Comparison of ENCODE assay signal across 8 cellular contexts in the genomic region with DNA sequence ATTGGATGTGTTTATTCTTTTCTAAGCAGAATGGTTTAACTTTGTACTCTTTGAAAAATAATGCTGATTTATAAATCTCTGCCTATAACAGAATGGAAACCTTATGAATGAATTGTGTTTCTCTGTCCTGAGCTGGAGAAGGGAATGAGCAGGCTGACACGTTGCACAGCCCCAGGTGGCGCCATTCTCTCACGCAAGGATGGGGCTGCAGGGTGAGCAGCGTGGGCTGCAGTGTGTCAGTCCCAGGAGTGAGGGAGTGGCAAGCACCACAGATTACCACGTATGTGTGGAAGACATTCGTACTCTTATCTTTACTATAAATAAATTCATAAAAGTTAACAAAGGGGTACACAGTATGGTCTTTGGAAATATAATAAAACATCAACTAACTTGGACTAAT. TPM values are rescaled to one million over a fixed set of nuclear protein-coding genes. Genes with fewer than 3 reads are reported as not detected.
DNase-seq lines count a peak whose midpoint lies in the region; ATAC-seq, FAIRE-seq and TF ChIP-seq lines count a peak whose summit lies in the region.

No MANE protein-coding gene starts in this region.

- H3K9me3 ChIP-seq in A549 (no peaks in the 10 kb centered on the region), iPS DF 6.9 (ENCODE audit: control insufficient read depth, insufficient read depth, low read length) (no peaks in the 10 kb centered on the region)

- TF ChIP-seq CTCF in A549 (IDR thresholded peaks at IDR 0.05) (peak; percentile 32; the same call in 2 of the 3 replicates), GM12865 (IDR thresholded peaks at IDR 0.05; ENCODE audit: insufficient read depth, low read depth, low read length, missing control alignments) (peak; percentile 20)

- TF ChIP-seq POLR2A in A549 (IDR thresholded peaks at IDR 0.05; ENCODE audit: low read length), result no peak

- H3K27me3 ChIP-seq in iPS DF 6.9 (ENCODE audit: control insufficient read depth, insufficient read depth, low read length), result no peaks in the 10 kb centered on the region

- POLR2A ChIA-PET in A549 (lab: Yijun Ruan, JAX), result interaction anchor here (1.4 kb wide), 1 partner anchor 765 kb away, joined by 3 read pairs; no protein-coding TSS in a partner anchor

- H3K4me2 ChIP-seq in A549, result no peak overlapping the region

- H3K27ac ChIP-seq in A549 (no peak overlapping the region), iPS DF 6.9 (ENCODE audit: low read length) (no peak overlapping the region)

- H3K4me1 ChIP-seq in A549, result no peaks in the 10 kb centered on the region
- H3K4me1 ChIP-seq in iPS DF 6.9 (ENCODE audit: control insufficient read depth, insufficient read depth, low read length), result no peaks in the 10 kb centered on the region

- no peak for FAIRE-seq in A549 (lab: Jason Lieb, UNC)

- 68% methylated on average over 6 of the region's 6 CpGs for WGBS in A549 (ENCODE audit: missing lambda C conversion rate)
- no CpG with 5 or more reads among the region's 6 CpGs for WGBS in iPS DF 6.9 (ENCODE audit: insufficient coverage, insufficient read length)

- ATAC-seq in A549 (peak; percentile 68 to 90; a peak in 4 of 6 replicates), HG03565 (IDR thresholded peaks at IDR 0.05; ENCODE audit: unreplicated experiment) (no peak), HG02588 (IDR thresholded peaks at IDR 0.05; ENCODE audit: unreplicated experiment) (no peak)

- H3K4me3 ChIP-seq in A549 (no peak overlapping the region), GM12865 (ENCODE audit: low read depth, low read length) (no peak overlapping the region), iPS DF 6.9 (ENCODE audit: low read length) (no peak overlapping the region)

- peak; percentile 48 to 51; a peak in 3 of 5 replicates for TF ChIP-seq RAD21 in A549 (conservative IDR thresholded peaks at IDR 0.05 in 1 of 2, IDR thresholded peaks at IDR 0.05 in 1 of 2)

- CTCF ChIA-PET in A549 (lab: Yijun Ruan, JAX), result interaction anchor here (1.1 to 1.7 kb wide), 3 partner anchors 13 to 984 kb away, joined by 3 to 6 read pairs (median 4); no protein-coding TSS in a partner anchor

- H3K36me3 ChIP-seq in iPS DF 6.9 (ENCODE audit: control insufficient read depth, insufficient read depth, low read length), result no peaks in the 10 kb centered on the region; the same call in 1 of the 2 replicates

- TF ChIP-seq EP300 in A549 (IDR thresholded peaks at IDR 0.05), result no peak

- peak in 1 of 2 experiments; percentile 41 for DNase-seq in A549 (ENCODE audit: low read depth in 1 of 2, low spot score in 1 of 2)
- peak; percentile 30 for DNase-seq in GM12865 (ENCODE audit: low read depth)
- DNase-seq in NCI-H2029 (lab: John Stamatoyannopoulos, UW), result peak; percentile 10
- peak; percentile 16 for DNase-seq in activated naive CD4-positive, alpha-beta T cell treated with anti-CD3 and anti-CD28 coated beads, Interleukin-2, amount 50 U/mL, for 16 hours
- DNase-seq in iPS DF 6.9 (ENCODE audit: low read depth, low spot score), result peak; percentile 29
- DNase-seq in stimulated activated CD4-positive, alpha-beta T cell treated with anti-CD3 and anti-CD28 coated beads, Interleukin-2, amount 100 ng/mL, for 48 hours, result peak; percentile 8 to 12

TF ChIP-seq in A549, 52 proteins besides CTCF, POLR2A, EP300 and RAD21:
- no peak for TF ChIP-seq HOXB13 (CRISPR knock-in tag; IDR thresholded peaks at IDR 0.05; ENCODE audit: low read depth)
- no peak for TF ChIP-seq CEBPB (IDR thresholded peaks at IDR 0.05)
- 0 out of 3 replicates have a peak, but pooled peaks have one; percentile 24 for TF ChIP-seq SMC3 (IDR thresholded peaks at IDR 0.05)

RNA-seq across cellular contexts. Expression of gene FDX1, which starts 33.4 kb away (rescaled TPM):
- 9.1 and 13.3 TPM in 2 replicates for polyA plus RNA-seq in A549 (2011; rRNA removed)
- polyA plus RNA-seq in A549 (2012; cell fraction: cytosol; rRNA removed), result 5.4 TPM in 2 replicates
- polyA plus RNA-seq in A549 (2012; cell fraction: nucleus; rRNA removed), result 2.8 and 4.6 TPM in 2 replicates
- 13.3 to 15.0 TPM (median 13.4 TPM) in 3 replicates for polyA plus RNA-seq in A549 (2017; fragmentation: RNase III; extraction: RNeasy Plus Mini Kit Qiagen cat#74134 plus additional on column Dnase treatment)
- polyA minus RNA-seq in A549 (2011; rRNA and poly(A)+ RNA removed), result 3.0 and 3.2 TPM in 2 replicates

Comparison
In these comparisons a context has a peak if more than half of its experiments do, and no peak if none do; other contexts are left out.
1. ATAC-seq: peak in A549 (2 of 2); none in HG03565 (single experiment) and HG02588 (single experiment).